Comparison of ENCODE assay signal across 8 cellular contexts in genomic region chr1:241520080-241520465, GRCh38. TPM values are rescaled to one million over a fixed set of nuclear protein-coding genes. Genes with fewer than 3 reads are reported as not detected.
DNase-seq lines count a peak whose midpoint lies in the region; ATAC-seq and TF ChIP-seq lines count a peak whose summit lies in the region.

No MANE protein-coding gene starts in this region.

- H3K4me2 ChIP-seq in BLaER1 treated with 17β-estradiol and CSF1 and Interleukin-3, amounts not matched to agents 10 nM and 100 nM = peak overlapping the region; percentile 21 to 90 (median 62); a peak in 19 of 22 replicates
- H3K4me2 ChIP-seq in OCI-LY1 (ENCODE audit: low read length) (peak overlapping the region; percentile 56), parathyroid adenoma (ENCODE audit: low read length) (peak overlapping the region; percentile 87)

- peaks cover 0 to 37% (median 4%) of the 10 kb centered on the region in 11 experiments; a peak in 8 of 22 replicates for H4K20me1 ChIP-seq in BLaER1 treated with 17β-estradiol and CSF1 and Interleukin-3, amounts not matched to agents 10 nM and 100 nM
- no peaks in the 10 kb centered on the region for H4K20me1 ChIP-seq in OCI-LY1 (ENCODE audit: insufficient read depth, low read length)

- no peak for TF ChIP-seq CTCF in OCI-LY1 (IDR thresholded peaks at IDR 0.05; ENCODE audit: low read length)
- no peak for TF ChIP-seq CTCF in esophagus squamous epithelium (IDR thresholded peaks at IDR 0.05)
- no peak for TF ChIP-seq CTCF in parathyroid adenoma (IDR thresholded peaks at IDR 0.05)

- WGBS in esophagus squamous epithelium, 2 donors = 9 to 13% methylated on average over 6 of the region's 6 CpGs

- H3K27ac ChIP-seq in BLaER1 treated with 17β-estradiol and CSF1 and Interleukin-3, amounts not matched to agents 10 nM and 100 nM = peak overlapping the region in 10 of 11 experiments; percentile 13 to 96 (median 90); a peak in 17 of 22 replicates
- H3K27ac ChIP-seq in OCI-LY1 (ENCODE audit: low read depth, low read length, poor library complexity, severe bottlenecking) = no peak overlapping the region
- peak overlapping the region in 3 of 4 donors; percentile 88 to 96 (median 96) for H3K27ac ChIP-seq in esophagus squamous epithelium
- no peak overlapping the region for H3K27ac ChIP-seq in parathyroid adenoma

- peaks cover 10 to 22% (median 19%) of the 10 kb centered on the region in 11 experiments; a peak in 20 of 22 replicates for H3K36me3 ChIP-seq in BLaER1 treated with 17β-estradiol and CSF1 and Interleukin-3, amounts not matched to agents 10 nM and 100 nM
- H3K36me3 ChIP-seq in OCI-LY1 (ENCODE audit: insufficient read depth, low read length) (0 out of 2 replicates have a peak, but pooled peaks cover 5% of the 10 kb centered on the region), esophagus squamous epithelium (peaks cover 0 to 20% (median 0%) of the 10 kb centered on the region in 3 donors), parathyroid adenoma (ENCODE audit: control insufficient read depth, insufficient read depth, low read length) (no peaks in the 10 kb centered on the region)

- H3F3A ChIP-seq in OCI-LY1 (ENCODE audit: insufficient read depth, low read length) = no peaks in the 10 kb centered on the region

- H3K27me3 ChIP-seq in BLaER1 treated with 17β-estradiol and CSF1 and Interleukin-3, amounts not matched to agents 10 nM and 100 nM = no peaks in the 10 kb centered on the region
- no peaks in the 10 kb centered on the region for H3K27me3 ChIP-seq in OCI-LY1 (ENCODE audit: insufficient read depth, low read length)
- peaks cover 0 to 31% (median 0%) of the 10 kb centered on the region in 4 donors for H3K27me3 ChIP-seq in esophagus squamous epithelium
- no peaks in the 10 kb centered on the region for H3K27me3 ChIP-seq in parathyroid adenoma (ENCODE audit: control insufficient read depth, insufficient read depth, low read length)

- no peaks in the 10 kb centered on the region for H3K9me2 ChIP-seq in OCI-LY1 (ENCODE audit: low read depth, low read length)

- H3K9me3 ChIP-seq in BLaER1 treated with 17β-estradiol and CSF1 and Interleukin-3, amounts not matched to agents 10 nM and 100 nM (replicated peaks in 1 of 11) = peaks cover 0 to 5% (median 4%) of the 10 kb centered on the region in 11 experiments; a peak in 4 of 22 replicates
- H3K9me3 ChIP-seq in OCI-LY1 (ENCODE audit: low read length) (no peaks in the 10 kb centered on the region), esophagus squamous epithelium (no peaks in the 10 kb centered on the region), parathyroid adenoma (ENCODE audit: control insufficient read depth, low read length) (no peaks in the 10 kb centered on the region)

- H3K4me1 ChIP-seq in BLaER1 treated with 17β-estradiol and CSF1 and Interleukin-3, amounts not matched to agents 10 nM and 100 nM = peaks cover 5 to 22% (median 13%) of the 10 kb centered on the region in 10 experiments; a peak in 19 of 20 replicates
- peaks cover 18% of the 10 kb centered on the region for H3K4me1 ChIP-seq in OCI-LY1 (ENCODE audit: insufficient read depth, low read length, severe bottlenecking)
- H3K4me1 ChIP-seq in esophagus squamous epithelium = peaks cover 0 to 26% (median 7%) of the 10 kb centered on the region in 3 donors
- H3K4me1 ChIP-seq in parathyroid adenoma = no peaks in the 10 kb centered on the region

- peak overlapping the region; percentile 32 for H2AFZ ChIP-seq in OCI-LY1 (ENCODE audit: low read length)
- peak overlapping the region; percentile 66 for H2AFZ ChIP-seq in parathyroid adenoma

- H3K79me2 ChIP-seq in OCI-LY1 (ENCODE audit: insufficient read depth, low read length) = 0 out of 2 replicates have a peak, but pooled peaks cover 3% of the 10 kb centered on the region
- no peaks in the 10 kb centered on the region for H3K79me2 ChIP-seq in parathyroid adenoma

- no peak for DNase-seq in esophagus squamous epithelium (lab: John Stamatoyannopoulos, UW)
- no peak for DNase-seq in HK-2 (ENCODE audit: unreplicated experiment)
- no peak for DNase-seq in NCI-H510A (lab: John Stamatoyannopoulos, UW)

- ATAC-seq in HG03378 (IDR thresholded peaks at IDR 0.05; ENCODE audit: unreplicated experiment) (no peak), GM19395 (IDR thresholded peaks at IDR 0.05; ENCODE audit: unreplicated experiment) (no peak)

- peak overlapping the region; percentile 89 to 97 (median 94); a peak in 21 of 22 replicates for H3K9ac ChIP-seq in BLaER1 treated with 17β-estradiol and CSF1 and Interleukin-3, amounts not matched to agents 10 nM and 100 nM
- H3K9ac ChIP-seq in OCI-LY1 (ENCODE audit: low read length) = no peak overlapping the region
- no peak overlapping the region for H3K9ac ChIP-seq in parathyroid adenoma

- no peak for TF ChIP-seq POLR2A in esophagus squamous epithelium (IDR thresholded peaks at IDR 0.05)

- intact Hi-C loops in esophagus squamous epithelium (cut with DNase I) = loop anchor here (10.0 kb wide), 1 partner anchor 105 kb away; no protein-coding TSS in a partner anchor

- H3K4me3 ChIP-seq in BLaER1 treated with 17β-estradiol and CSF1 and Interleukin-3, amounts not matched to agents 10 nM and 100 nM = peak overlapping the region; percentile 83 to 99 (median 92)
- H3K4me3 ChIP-seq in OCI-LY1 (ENCODE audit: low read depth, low read length, poor library complexity, severe bottlenecking) (peak overlapping the region; percentile 70), esophagus squamous epithelium (peak overlapping the region; percentile 75 to 98 (median 94)), parathyroid adenoma (ENCODE audit: low read depth, low read length) (peak overlapping the region; percentile 76)

RNA-seq across cellular contexts. Expression of gene FH, which starts 0.5 kb away (rescaled TPM):
- total RNA-seq in esophagus squamous epithelium = 100 to 1,000 TPM in 1 of 4 donors, 10 to 100 TPM in 3; 44.6 to 101 (median 70.0) TPM

RNA-seq across cellular contexts. Expression of gene KMO, which starts 12.1 kb away (rescaled TPM):
- under 1 TPM; 0.04 to 0.19 (median 0.07) TPM for total RNA-seq in esophagus squamous epithelium

Comparison
In these comparisons a context has a peak if more than half of its experiments do, and no peak if none do; other contexts are left out.
1. H3K27ac ChIP-seq: peak in BLaER1 treated with 17β-estradiol and CSF1 and Interleukin-3, amounts not matched to agents 10 nM and 100 nM (10 of 11) and esophagus squamous epithelium (3 of 4); none in OCI-LY1 (single experiment) and parathyroid adenoma (single experiment).
2. H3K9ac ChIP-seq: peak in BLaER1 treated with 17β-estradiol and CSF1 and Interleukin-3, amounts not matched to agents 10 nM and 100 nM (11 of 11); none in OCI-LY1 (single experiment) and parathyroid adenoma (single experiment).
3. Peak in every context shown above with its lines, with median percentiles within 50 percentile points of each other: H3K4me2 ChIP-seq and H3K4me3 ChIP-seq.